Comparison of ENCODE assay signal across 28 cellular contexts in genomic region chr10:132926070-132926469, GRCh38. TPM values are rescaled to one million over a fixed set of nuclear protein-coding genes. Genes with fewer than 3 reads are reported as not detected.
"Had no signal": no experiment of that assay in that cellular context is flagged by ENCODE, and none has a peak within 500 bp of the region (broad histone marks: within the 10 kb centered on the region; RNA-seq: fewer than 3 reads in every experiment).

No MANE protein-coding gene starts in this region.

- H3K4me3 ChIP-seq: cardiac muscle cell, K562, SJSA1 had no signal

- H3K9me3 ChIP-seq: SJSA1 had no signal

- H3K27ac Mint-ChIP-seq: activated B cell treated with CpG ODN at 0.5 μM for 24 hours; activated CD4-positive, alpha-beta T cell treated with anti-CD3 and anti-CD28 coated beads, Interleukin-2, amount 10 ng/mL, durations not matched to agents 24 days and 14 days; activated CD8-positive, alpha-beta memory T cell treated with anti-CD3 and anti-CD28 coated beads, Interleukin-2, amount 10 ng/mL, durations not matched to agents 7 days and 5 days; activated naive CD4-positive, alpha-beta T cell treated with anti-CD3 and anti-CD28 coated beads for 36 hours; activated naive CD8-positive, alpha-beta T cell treated with anti-CD3 and anti-CD28 coated beads for 36 hours; activated T-cell treated with anti-CD3 and anti-CD28 coated beads, Interleukin-2, amount 50 U/mL, for 24 hours; T-helper 17 cell had no signal

- H3K27ac ChIP-seq: brain microvascular endothelial cell, cardiac muscle cell, SJSA1 had no signal

- ATAC-seq: activated CD8-positive, alpha-beta memory T cell treated with anti-CD3 and anti-CD28 coated beads, Interleukin-2, amount 10 ng/mL, durations not matched to agents 7 days and 5 days; K562; Panc1; T-helper 17 cell had no signal

- H3K27me3 Mint-ChIP-seq: activated CD4-positive, alpha-beta T cell treated with anti-CD3 and anti-CD28 coated beads, Interleukin-2, amount 10 ng/mL, durations not matched to agents 24 days and 14 days; activated CD8-positive, alpha-beta memory T cell treated with anti-CD3 and anti-CD28 coated beads, Interleukin-2, amount 10 ng/mL, durations not matched to agents 7 days and 5 days; T-helper 17 cell had no signal

- H3K27me3 ChIP-seq: brain microvascular endothelial cell, cardiac muscle cell, SJSA1 had no signal

- H3K9me3 Mint-ChIP-seq: activated B cell treated with CpG ODN at 0.5 μM for 24 hours; activated CD4-positive, alpha-beta T cell treated with anti-CD3 and anti-CD28 coated beads, Interleukin-2, amount 10 ng/mL, durations not matched to agents 24 days and 14 days had no signal

- DNase-seq: activated B cell treated with CpG ODN at 0.5 μM for 24 hours; activated CD4-positive, alpha-beta T cell treated with anti-CD3 and anti-CD28 coated beads for 1 hour; activated CD4-positive, alpha-beta T cell treated with anti-CD3 and anti-CD28 coated beads, Interleukin-2, amount 10 ng/mL, durations not matched to agents 24 days and 14 days; activated CD4-positive, alpha-beta T cell treated with anti-CD3 and anti-CD28 coated beads, Interleukin-2, amount 50 U/mL, for 48 hours; activated CD8-positive, alpha-beta memory T cell treated with anti-CD3 and anti-CD28 coated beads, Interleukin-2, amount 10 ng/mL, durations not matched to agents 7 days and 5 days; activated effector memory CD4-positive, alpha-beta T cell treated with anti-CD3 and anti-CD28 coated beads, Interleukin-2, amount 50 U/mL, for 16 hours; activated naive CD4-positive, alpha-beta T cell treated with anti-CD3 and anti-CD28 coated beads for 36 hours; activated naive CD8-positive, alpha-beta T cell treated with anti-CD3 and anti-CD28 coated beads for 36 hours; activated T-cell treated with anti-CD3 and anti-CD28 coated beads, Interleukin-2, amount 50 U/mL, for 24 hours; brain microvascular endothelial cell; Karpas-422; MM.1S; NCI-H1105; NCI-H1436; NCI-H187; NCI-H2081; NCI-H446 treated with DMSO at 0.1 percent for 48 hours; NCI-H524 treated with DMSO at 0.1 percent for 48 hours; NCI-H748 treated with DMSO at 0.1 percent for 48 hours; RPMI8226; SHP77; T-helper 17 cell; T1000 had no signal

- H3K4me3 Mint-ChIP-seq: activated B cell treated with CpG ODN at 0.5 μM for 24 hours; activated CD4-positive, alpha-beta T cell treated with anti-CD3 and anti-CD28 coated beads, Interleukin-2, amount 10 ng/mL, durations not matched to agents 24 days and 14 days; activated CD8-positive, alpha-beta memory T cell treated with anti-CD3 and anti-CD28 coated beads, Interleukin-2, amount 10 ng/mL, durations not matched to agents 7 days and 5 days; activated naive CD4-positive, alpha-beta T cell treated with anti-CD3 and anti-CD28 coated beads for 36 hours; activated naive CD8-positive, alpha-beta T cell treated with anti-CD3 and anti-CD28 coated beads for 36 hours; activated T-cell treated with anti-CD3 and anti-CD28 coated beads, Interleukin-2, amount 50 U/mL, for 24 hours; T-helper 17 cell had no signal

- H3K4me1 Mint-ChIP-seq: activated CD4-positive, alpha-beta T cell treated with anti-CD3 and anti-CD28 coated beads, Interleukin-2, amount 10 ng/mL, durations not matched to agents 24 days and 14 days had no signal

- H3K36me3 ChIP-seq: brain microvascular endothelial cell, cardiac muscle cell, SJSA1 had no signal

- H3K4me1 ChIP-seq: SJSA1 had no signal

- H3K36me3 Mint-ChIP-seq: activated CD8-positive, alpha-beta memory T cell treated with anti-CD3 and anti-CD28 coated beads, Interleukin-2, amount 10 ng/mL, durations not matched to agents 7 days and 5 days had no signal

RNA-seq across cellular contexts. Expression of gene CFAP46, which starts 16.3 kb away (rescaled TPM):
- total RNA-seq: activated CD4-positive, alpha-beta T cell treated with anti-CD3 and anti-CD28 coated beads, Interleukin-2, amount 10 ng/mL, durations not matched to agents 24 days and 14 days; activated CD8-positive, alpha-beta memory T cell treated with anti-CD3 and anti-CD28 coated beads, Interleukin-2, amount 10 ng/mL, durations not matched to agents 7 days and 5 days; activated naive CD4-positive, alpha-beta T cell treated with anti-CD3 and anti-CD28 coated beads for 36 hours; K562; OCI-LY7; T-helper 17 cell had no signal
- polyA plus RNA-seq: K562 had no signal
